In the genomic region with DNA sequence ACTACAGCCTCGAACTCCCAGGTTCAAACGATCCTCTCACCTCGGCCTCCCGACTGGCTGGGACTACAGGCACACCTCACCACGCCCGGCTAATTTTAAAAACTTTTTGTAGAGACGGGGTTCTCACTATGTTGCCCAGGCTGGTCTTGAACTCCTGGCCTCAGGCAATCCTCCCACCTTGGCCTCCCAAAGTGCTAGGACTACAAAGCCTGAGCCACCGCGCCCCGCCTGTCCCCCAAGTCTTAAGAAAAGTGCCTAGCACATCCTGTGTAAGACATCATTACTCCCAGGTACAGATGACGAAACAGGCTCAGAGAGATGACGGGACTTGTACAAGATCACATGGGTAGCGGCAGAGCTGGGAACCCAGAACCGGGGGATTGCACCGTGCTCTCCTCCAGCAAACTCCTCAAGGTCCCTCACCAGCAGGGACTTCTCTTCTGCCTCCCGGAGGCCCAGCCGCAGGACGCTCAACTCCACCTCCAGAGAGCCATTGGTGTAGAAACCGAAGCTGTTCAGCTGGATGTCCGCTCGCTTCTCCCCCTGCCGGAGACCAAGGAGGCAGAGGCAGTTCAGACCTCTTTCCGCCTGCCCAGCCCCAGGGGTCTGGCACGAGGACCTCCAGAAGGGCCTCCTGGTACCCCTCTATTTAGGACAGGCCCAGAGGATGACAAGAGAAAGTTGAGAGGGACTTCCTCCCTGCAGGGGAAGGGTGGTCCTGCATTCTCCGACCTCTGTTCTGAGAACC, we compare ENCODE assay signal across 7 cellular contexts. TPM values are rescaled to one million over a fixed set of nuclear protein-coding genes. Genes with fewer than 3 reads are reported as not detected.
A peak's percentile ranks its signal among the peaks of the same experiment; 100 is the strongest.
DNase-seq lines count a peak whose midpoint lies in the region; ATAC-seq and TF ChIP-seq lines count a peak whose summit lies in the region.

No MANE protein-coding gene starts in this region.

- H3K4me3 Mint-ChIP-seq in activated B cell treated with CpG ODN at 0.5 μM for 24 hours = peak overlapping the region; percentile 96

- POLR2A ChIA-PET in activated B cell treated with CpG ODN at 0.5 μM for 24 hours (lab: Charles Lee) = interaction anchor here (1.0 to 6.9 kb wide), 9 partner anchors 8 to 375 kb away, joined by 3 to 81 read pairs (median 12); a partner anchor contains a TSS

- H3K27me3 Mint-ChIP-seq in activated B cell treated with CpG ODN at 0.5 μM for 24 hours = no peaks in the 10 kb centered on the region

- CTCF ChIA-PET in activated B cell treated with CpG ODN at 0.5 μM for 24 hours (lab: Charles Lee) = interaction anchor here (0.9 to 4.5 kb wide), 8 partner anchors 17 to 220 kb away, joined by 3 to 83 read pairs (median 8); a partner anchor contains a TSS

- peaks cover 40% of the 10 kb centered on the region for H3K4me1 Mint-ChIP-seq in activated B cell treated with CpG ODN at 0.5 μM for 24 hours

- peaks cover 20 to 70% (median 56%) of the 10 kb centered on the region in 6 donors for H3K4me1 ChIP-seq in spleen

- H3K27me3 ChIP-seq in spleen (replicated peaks in 1 of 7) = peaks cover 0 to 15% (median 0%) of the 10 kb centered on the region in 7 donors

- H3K36me3 Mint-ChIP-seq in activated B cell treated with CpG ODN at 0.5 μM for 24 hours (ENCODE audit: low read depth) = peaks cover 38% of the 10 kb centered on the region

- peak overlapping the region; percentile 96 for H3K27ac Mint-ChIP-seq in activated B cell treated with CpG ODN at 0.5 μM for 24 hours

- intact Hi-C loops in activated B cell treated with CpG ODN at 0.5 μM for 24 hours (cut with micrococcal nuclease) = loop anchor here (1.0 to 5.0 kb wide), 10 partner anchors 14 to 944 kb away; a partner anchor contains a TSS
- intact Hi-C loops in spleen (cut with DNase I; ENCODE audit: low total_unique reads) = loop anchor here (5.0 kb wide), 1 partner anchor 126 kb away; no protein-coding TSS in a partner anchor

- 21 to 28% (median 24%) methylated on average over 21 to 25 of the region's 25 CpGs for WGBS in spleen, 5 donors

- no peaks in the 10 kb centered on the region for H3K9me3 Mint-ChIP-seq in activated B cell treated with CpG ODN at 0.5 μM for 24 hours

- TF ChIP-seq CTCF in GM12874 (IDR thresholded peaks at IDR 0.05; ENCODE audit: insufficient read depth, low read depth, low read length) = peak; percentile 73
- no peak for TF ChIP-seq CTCF in activated B cell treated with CpG ODN at 0.5 μM for 24 hours (IDR thresholded peaks at IDR 0.05)
- peak; percentile 44 to 81 (median 71) for TF ChIP-seq CTCF in spleen (IDR thresholded peaks at IDR 0.05 in 8 of 11, conservative IDR thresholded peaks at IDR 0.05 in 3 of 11)

- DNase-seq in NCI-H1092 treated with DMSO at 0.1 percent for 48 hours (lab: John Stamatoyannopoulos, UW) (peak; percentile 18), activated B cell treated with CpG ODN at 0.5 μM for 24 hours (peak; percentile 68), islet precursor cell (peak; percentile 97), spleen (peak; percentile 93)
- DNase-seq in central memory CD4-positive, alpha-beta T cell = peak; percentile 70

- H3K4me3 ChIP-seq in spleen = peak overlapping the region; percentile 64 to 90 (median 84)

- no peak for TF ChIP-seq POLR2A in spleen (IDR thresholded peaks at IDR 0.05)

- H3K9me3 ChIP-seq in spleen = no peaks in the 10 kb centered on the region

- peaks cover 0 to 45% (median 23%) of the 10 kb centered on the region in 6 donors for H3K36me3 ChIP-seq in spleen

- ATAC-seq in activated B cell treated with CpG ODN at 0.5 μM for 24 hours (ENCODE audit: low read depth) = peak; percentile 12
- no peak for ATAC-seq in GM21576 (IDR thresholded peaks at IDR 0.05; ENCODE audit: unreplicated experiment)

- peak overlapping the region; percentile 91 to 99 (median 98) for H3K27ac ChIP-seq in spleen

RNA-seq across cellular contexts. Expression of a gene that starts 1.0 kb away (rescaled TPM):
- total RNA-seq in activated B cell treated with CpG ODN at 0.5 μM for 24 hours (53.5 and 55.6 TPM in 2 replicates), spleen (10 to 100 TPM; 35.4 to 75.0 (median 56.0) TPM)
- 100 to 1,000 TPM in 1 of 3 donors, 10 to 100 TPM in 2; 66.9 to 102 (median 91.8) TPM for polyA plus RNA-seq in spleen

RNA-seq across cellular contexts. Expression of a gene that starts 3.1 kb away (rescaled TPM):
- total RNA-seq in activated B cell treated with CpG ODN at 0.5 μM for 24 hours (94.7 and 101 TPM in 2 replicates), spleen (10 to 100 TPM; 25.4 to 50.3 (median 32.1) TPM)
- 10 to 100 TPM; 17.2 to 58.2 (median 36.1) TPM for polyA plus RNA-seq in spleen

RNA-seq across cellular contexts. Expression of a gene that starts 15.9 kb away (rescaled TPM):
- total RNA-seq in activated B cell treated with CpG ODN at 0.5 μM for 24 hours (0.44 and 0.53 TPM in 2 replicates), spleen (10 to 100 TPM in 4 of 7 donors, 1 to 10 TPM in 3; 5.8 to 68.1 (median 19.7) TPM)
- polyA plus RNA-seq in spleen = 100 to 1,000 TPM in 1 of 3 donors, 10 to 100 TPM in 2; 31.0 to 182 (median 34.1) TPM

RNA-seq across cellular contexts. Expression of a gene that starts 30.9 kb away (rescaled TPM):
- total RNA-seq in activated B cell treated with CpG ODN at 0.5 μM for 24 hours = 18.7 and 22.6 TPM in 2 replicates
- total RNA-seq in spleen = 10 to 100 TPM in 5 of 7 donors, 1 to 10 TPM in 2; 7.5 to 17.1 (median 11.8) TPM
- polyA plus RNA-seq in spleen = 10 to 100 TPM in 1 of 3 donors, 1 to 10 TPM in 2; 7.6 to 10.0 (median 9.3) TPM

RNA-seq across cellular contexts. Expression of a gene that starts 36.2 kb away (rescaled TPM):
- 105 and 121 TPM in 2 replicates for total RNA-seq in activated B cell treated with CpG ODN at 0.5 μM for 24 hours
- total RNA-seq in spleen = 100 to 1,000 TPM in 1 of 7 donors, 10 to 100 TPM in 6; 73.4 to 151 (median 90.1) TPM
- 10 to 100 TPM; 34.8 to 48.8 (median 40.9) TPM for polyA plus RNA-seq in spleen

Comparison
In these comparisons a context has a peak if more than half of its experiments do, and no peak if none do; other contexts are left out.
1. DNase-seq: peak in every context shown above with its lines; median percentile 97 in islet precursor cell; 93 in spleen; 70 in central memory CD4-positive, alpha-beta T cell; 68 in activated B cell treated with CpG ODN at 0.5 μM for 24 hours; 18 in NCI-H1092 treated with DMSO at 0.1 percent for 48 hours.